In the genomic region with DNA sequence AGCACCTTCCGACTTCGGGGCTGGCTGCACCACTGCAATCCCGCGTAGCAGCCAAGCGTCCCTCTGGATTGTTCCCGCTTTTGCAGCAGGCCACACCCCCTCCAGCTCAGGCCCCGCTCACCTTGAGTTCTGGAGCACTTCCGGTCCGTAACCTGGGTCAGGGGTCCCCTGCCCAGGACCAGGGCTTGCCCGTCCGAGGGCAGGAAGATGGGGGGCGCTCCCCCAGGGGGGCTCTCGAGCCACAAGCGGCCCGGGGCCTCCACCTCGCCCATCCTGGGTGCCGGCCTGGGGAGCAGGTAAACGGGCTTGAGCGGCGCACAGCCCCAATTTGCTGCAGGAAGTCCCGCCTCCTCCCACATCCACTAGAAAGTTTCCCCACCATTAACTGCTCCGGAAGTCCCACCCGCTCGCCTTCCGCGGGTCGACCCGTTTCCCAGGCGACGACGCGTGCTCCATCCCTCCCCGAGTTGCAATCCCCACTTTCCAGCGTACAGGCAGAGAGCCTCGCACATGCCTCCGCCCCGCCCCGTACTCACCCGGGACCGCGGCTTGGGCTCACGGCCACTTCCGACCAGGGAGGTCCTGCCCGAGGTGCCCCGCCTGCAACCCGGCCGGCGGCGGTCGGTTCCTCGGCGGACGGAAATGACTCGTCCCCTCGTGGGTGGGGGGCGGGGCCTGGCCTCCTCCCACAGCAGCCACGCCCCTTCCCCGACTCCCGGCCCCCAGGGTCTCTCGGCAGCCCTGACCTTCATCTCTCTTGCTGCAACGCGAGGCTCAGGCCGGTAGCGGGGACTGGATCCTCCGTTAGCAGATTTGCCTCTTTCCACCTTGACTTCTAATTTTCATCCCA, we compare ENCODE assay signal across 8 cellular contexts. TPM values are rescaled to one million over a fixed set of nuclear protein-coding genes. Genes with fewer than 3 reads are reported as not detected.
DNase-seq lines count a peak whose midpoint lies in the region; ATAC-seq and TF ChIP-seq lines count a peak whose summit lies in the region.

A gene (minus strand): TSS at position 644 of the 850 bp plus-strand sequence. CDS start 372 bp downstream, at position 272.

- DNase-seq in A673 (ENCODE audit: low spot score): peak; percentile 96
- DNase-seq in NCI-H446 (lab: John Stamatoyannopoulos, UW): peak; percentile 96
- DNase-seq in activated CD4-positive, CD25-positive, alpha-beta regulatory T cell (lab: John Stamatoyannopoulos, UW): peak; percentile 81 to 87 (median 84)
- peak; percentile 88 to 97 for DNase-seq in cardiac fibroblast (ENCODE audit: low read depth in 2 of 2)
- DNase-seq in iris pigment epithelial cell (ENCODE audit: low read depth): peak; percentile 91
- peak; percentile 94 for DNase-seq in stimulated activated CD4-positive, alpha-beta T cell treated with anti-CD3 and anti-CD28 coated beads, Interleukin-12 subunit alpha, Interleukin-12 subunit beta, amount 100 ng/mL, for 4 hours

- ATAC-seq in GM18909 (IDR thresholded peaks at IDR 0.05; ENCODE audit: poor library complexity, unreplicated experiment) (peak; percentile 43), HG03280 (IDR thresholded peaks at IDR 0.05; ENCODE audit: unreplicated experiment) (peak; percentile 38)

- H3K9me3 ChIP-seq in A673 (ENCODE audit: low read depth, low read length, poor library complexity, severe bottlenecking): no peaks in the 10 kb centered on the region

- intact Hi-C loops in A673 (cut with micrococcal nuclease; ENCODE audit: unreplicated experiment): loop anchor here (5.0 kb wide), 1 partner anchor 100 kb away; a partner anchor contains a TSS

- H3K4me1 ChIP-seq in A673 (ENCODE audit: insufficient read depth, low read length, poor library complexity, severe bottlenecking): peaks cover 33% of the 10 kb centered on the region

- no TSS peak for BruUV-seq in A673 (replicated peaks; lab: Mats Ljungman, UMichigan)

- CTCF ChIA-PET in A673 (lab: Charles Lee): interaction anchor here (0.8 kb wide), 2 partner anchors 13 to 15 kb away, joined by 3 read pairs; no protein-coding TSS in a partner anchor

- TF ChIP-seq CTCF in A673 (conservative IDR thresholded peaks at IDR 0.05; ENCODE audit: low read depth, low read length) (no peak), cardiac fibroblast (IDR thresholded peaks at IDR 0.05; ENCODE audit: low read depth, low read length) (no peak)

- POLR2A ChIA-PET in A673 (lab: Charles Lee; ENCODE audit: low non-redundant PET): interaction anchor here (0.6 kb wide), 2 partner anchors 269 to 674 kb away, joined by 5 read pairs; no protein-coding TSS in a partner anchor

- no peaks in the 10 kb centered on the region for H3K27me3 ChIP-seq in A673 (replicated peaks; ENCODE audit: insufficient read depth, low read depth, low read length, poor library complexity)

- H3K27ac ChIP-seq in A673 (ENCODE audit: low read depth, low read length, poor library complexity, severe bottlenecking): peak within 1 kb of the TSS; percentile 90

- H3K4me3 ChIP-seq in A673 (ENCODE audit: low read depth, low read length, poor library complexity, severe bottlenecking): peak within 1 kb of the TSS; percentile 92
- H3K4me3 ChIP-seq in cardiac fibroblast (replicated peaks in 1 of 2; ENCODE audit: low read depth in 2 of 2, low read length in 2 of 2): peak within 1 kb of the TSS; percentile 80 to 81

- H3K36me3 ChIP-seq in A673 (ENCODE audit: insufficient read depth, low read length, poor library complexity, severe bottlenecking): peaks cover 33% of the 10 kb centered on the region

RNA-seq across cellular contexts. Expression of the gene that starts here (rescaled TPM):
- 122 and 130 TPM in 2 replicates for total RNA-seq in A673 (2021)

Comparison
In these comparisons a context has a peak if more than half of its experiments do, and no peak if none do; other contexts are left out.
1. Peak in every context shown above with its lines: DNase-seq, ATAC-seq, H3K4me3 ChIP-seq and H3K27ac ChIP-seq.